1 cellular context compared by ENCODE assay signal in the genomic region with DNA sequence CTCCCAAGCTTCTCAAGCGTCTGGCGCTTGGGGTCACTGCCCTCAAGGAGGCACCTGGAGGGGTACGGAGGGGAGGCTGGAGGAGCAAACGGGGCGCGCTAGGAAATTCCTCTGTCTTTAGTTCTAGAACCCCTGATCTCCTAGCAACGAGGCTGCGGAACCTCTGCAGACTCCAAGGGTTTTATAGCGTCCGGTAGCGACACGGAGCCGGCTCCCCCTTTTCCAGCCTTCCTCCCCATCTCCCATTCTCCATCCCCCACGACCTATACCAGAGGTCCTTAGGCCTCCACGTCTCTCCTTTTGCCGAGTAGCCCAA.
TF ChIP-seq lines count a peak whose summit lies in the region.

No MANE protein-coding gene starts in this region.

TF ChIP-seq in HepG2, 621 proteins besides CTCF, POLR2A, EP300 and RAD21 (continued from another document):
- TF ChIP-seq, protein P1, sequence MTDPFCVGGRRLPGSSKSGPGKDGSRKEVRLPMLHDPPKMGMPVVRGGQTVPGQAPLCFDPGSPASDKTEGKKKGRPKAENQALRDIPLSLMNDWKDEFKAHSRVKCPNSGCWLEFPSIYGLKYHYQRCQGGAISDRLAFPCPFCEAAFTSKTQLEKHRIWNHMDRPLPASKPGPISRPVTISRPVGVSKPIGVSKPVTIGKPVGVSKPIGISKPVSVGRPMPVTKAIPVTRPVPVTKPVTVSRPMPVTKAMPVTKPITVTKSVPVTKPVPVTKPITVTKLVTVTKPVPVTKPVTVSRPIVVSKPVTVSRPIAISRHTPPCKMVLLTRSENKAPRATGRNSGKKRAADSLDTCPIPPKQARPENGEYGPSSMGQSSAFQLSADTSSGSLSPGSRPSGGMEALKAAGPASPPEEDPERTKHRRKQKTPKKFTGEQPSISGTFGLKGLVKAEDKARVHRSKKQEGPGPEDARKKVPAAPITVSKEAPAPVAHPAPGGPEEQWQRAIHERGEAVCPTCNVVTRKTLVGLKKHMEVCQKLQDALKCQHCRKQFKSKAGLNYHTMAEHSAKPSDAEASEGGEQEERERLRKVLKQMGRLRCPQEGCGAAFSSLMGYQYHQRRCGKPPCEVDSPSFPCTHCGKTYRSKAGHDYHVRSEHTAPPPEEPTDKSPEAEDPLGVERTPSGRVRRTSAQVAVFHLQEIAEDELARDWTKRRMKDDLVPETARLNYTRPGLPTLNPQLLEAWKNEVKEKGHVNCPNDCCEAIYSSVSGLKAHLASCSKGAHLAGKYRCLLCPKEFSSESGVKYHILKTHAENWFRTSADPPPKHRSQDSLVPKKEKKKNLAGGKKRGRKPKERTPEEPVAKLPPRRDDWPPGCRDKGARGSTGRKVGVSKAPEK (CRISPR knock-in tag; IDR thresholded peaks at IDR 0.05; ENCODE audit: borderline replicate concordance): 0 out of 2 replicates have a peak, but pooled peaks have one; percentile 10
- TF ChIP-seq ZNF317 (CRISPR knock-in tag; IDR thresholded peaks at IDR 0.05) (0 out of 2 replicates have a peak, but pooled peaks have one; percentile 11), ZSCAN29 (CRISPR knock-in tag; conservative IDR thresholded peaks at IDR 0.05) (no peak), ZNF574 (CRISPR knock-in tag; IDR thresholded peaks at IDR 0.05) (peak; percentile 2; the same call in 1 of the 2 replicates), HNRNPLL (IDR thresholded peaks at IDR 0.05; ENCODE audit: low read depth, low read length, poor library complexity, severe bottlenecking) (no peak), BRD4 (CRISPR knock-in tag; IDR thresholded peaks at IDR 0.05) (0 out of 2 replicates have a peak, but pooled peaks have one; percentile 4), ZNF205 (CRISPR knock-in tag; IDR thresholded peaks at IDR 0.05) (no peak), ZNF580 (CRISPR knock-in tag; IDR thresholded peaks at IDR 0.05; ENCODE audit: borderline replicate concordance, low read depth) (no peak), SMAD1 (CRISPR knock-in tag; IDR thresholded peaks at IDR 0.05; ENCODE audit: borderline replicate concordance, low read depth) (no peak), ZFP91 (CRISPR knock-in tag; IDR thresholded peaks at IDR 0.05; ENCODE audit: borderline replicate concordance) (no peak; the same call in 1 of the 2 replicates), SALL1 (CRISPR knock-in tag; IDR thresholded peaks at IDR 0.05) (0 out of 2 replicates have a peak, but pooled peaks have one; percentile 9), RXRA (CRISPR knock-in tag; IDR thresholded peaks at IDR 0.05) (peak; percentile 8), RBFOX2 (IDR thresholded peaks at IDR 0.05; ENCODE audit: low read depth, low read length) (no peak), HHEX (CRISPR knock-in tag; IDR thresholded peaks at IDR 0.05) (no peak), SOX6 (IDR thresholded peaks at IDR 0.05) (no peak), SOX6 (CRISPR knock-in tag; IDR thresholded peaks at IDR 0.05) (peak; percentile 11), MED8 (CRISPR knock-in tag; IDR thresholded peaks at IDR 0.05; ENCODE audit: insufficient replicate concordance) (no peak), ZNF3 (CRISPR knock-in tag; IDR thresholded peaks at IDR 0.05) (no peak), ZNF772 (CRISPR knock-in tag; IDR thresholded peaks at IDR 0.05) (peak; percentile 17; the same call in 1 of the 2 replicates), ZNF18 (CRISPR knock-in tag; IDR thresholded peaks at IDR 0.05; ENCODE audit: insufficient replicate concordance) (no peak), SAFB2 (CRISPR knock-in tag; IDR thresholded peaks at IDR 0.05; ENCODE audit: borderline replicate concordance, low read depth) (no peak)
- TF ChIP-seq, protein P2, sequence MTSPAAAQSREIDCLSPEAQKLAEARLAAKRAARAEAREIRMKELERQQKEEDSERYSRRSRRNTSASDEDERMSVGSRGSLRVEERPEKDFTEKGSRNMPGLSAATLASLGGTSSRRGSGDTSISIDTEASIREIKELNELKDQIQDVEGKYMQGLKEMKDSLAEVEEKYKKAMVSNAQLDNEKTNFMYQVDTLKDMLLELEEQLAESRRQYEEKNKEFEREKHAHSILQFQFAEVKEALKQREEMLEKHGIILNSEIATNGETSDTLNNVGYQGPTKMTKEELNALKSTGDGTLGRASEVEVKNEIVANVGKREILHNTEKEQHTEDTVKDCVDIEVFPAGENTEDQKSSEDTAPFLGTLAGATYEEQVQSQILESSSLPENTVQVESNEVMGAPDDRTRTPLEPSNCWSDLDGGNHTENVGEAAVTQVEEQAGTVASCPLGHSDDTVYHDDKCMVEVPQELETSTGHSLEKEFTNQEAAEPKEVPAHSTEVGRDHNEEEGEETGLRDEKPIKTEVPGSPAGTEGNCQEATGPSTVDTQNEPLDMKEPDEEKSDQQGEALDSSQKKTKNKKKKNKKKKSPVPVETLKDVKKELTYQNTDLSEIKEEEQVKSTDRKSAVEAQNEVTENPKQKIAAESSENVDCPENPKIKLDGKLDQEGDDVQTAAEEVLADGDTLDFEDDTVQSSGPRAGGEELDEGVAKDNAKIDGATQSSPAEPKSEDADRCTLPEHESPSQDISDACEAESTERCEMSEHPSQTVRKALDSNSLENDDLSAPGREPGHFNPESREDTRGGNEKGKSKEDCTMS (CRISPR knock-in tag; conservative IDR thresholded peaks at IDR 0.05): 0 out of 2 replicates have a peak, but pooled peaks have one; percentile 4
- TF ChIP-seq, protein P3, sequence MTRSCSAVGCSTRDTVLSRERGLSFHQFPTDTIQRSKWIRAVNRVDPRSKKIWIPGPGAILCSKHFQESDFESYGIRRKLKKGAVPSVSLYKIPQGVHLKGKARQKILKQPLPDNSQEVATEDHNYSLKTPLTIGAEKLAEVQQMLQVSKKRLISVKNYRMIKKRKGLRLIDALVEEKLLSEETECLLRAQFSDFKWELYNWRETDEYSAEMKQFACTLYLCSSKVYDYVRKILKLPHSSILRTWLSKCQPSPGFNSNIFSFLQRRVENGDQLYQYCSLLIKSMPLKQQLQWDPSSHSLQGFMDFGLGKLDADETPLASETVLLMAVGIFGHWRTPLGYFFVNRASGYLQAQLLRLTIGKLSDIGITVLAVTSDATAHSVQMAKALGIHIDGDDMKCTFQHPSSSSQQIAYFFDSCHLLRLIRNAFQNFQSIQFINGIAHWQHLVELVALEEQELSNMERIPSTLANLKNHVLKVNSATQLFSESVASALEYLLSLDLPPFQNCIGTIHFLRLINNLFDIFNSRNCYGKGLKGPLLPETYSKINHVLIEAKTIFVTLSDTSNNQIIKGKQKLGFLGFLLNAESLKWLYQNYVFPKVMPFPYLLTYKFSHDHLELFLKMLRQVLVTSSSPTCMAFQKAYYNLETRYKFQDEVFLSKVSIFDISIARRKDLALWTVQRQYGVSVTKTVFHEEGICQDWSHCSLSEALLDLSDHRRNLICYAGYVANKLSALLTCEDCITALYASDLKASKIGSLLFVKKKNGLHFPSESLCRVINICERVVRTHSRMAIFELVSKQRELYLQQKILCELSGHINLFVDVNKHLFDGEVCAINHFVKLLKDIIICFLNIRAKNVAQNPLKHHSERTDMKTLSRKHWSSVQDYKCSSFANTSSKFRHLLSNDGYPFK (CRISPR knock-in tag; IDR thresholded peaks at IDR 0.05; ENCODE audit: borderline replicate concordance): no peak; the same call in 1 of the 2 replicates
